In genomic region chr1:248873993-248874671, GRCh38 we compare ENCODE assay signal across 1 cellular context.
TF ChIP-seq lines count a peak whose summit lies in the region.

No MANE protein-coding gene starts in this region.

TF ChIP-seq in HepG2, 621 proteins besides CTCF, POLR2A, EP300 and RAD21 (continued from another document):
- TF ChIP-seq ZNF296 (CRISPR knock-in tag; conservative IDR thresholded peaks at IDR 0.05) (no peak), ZFP91 (CRISPR knock-in tag; IDR thresholded peaks at IDR 0.05; ENCODE audit: borderline replicate concordance) (no peak), HOXA5 (CRISPR knock-in tag; IDR thresholded peaks at IDR 0.05) (0 out of 2 replicates have a peak, but pooled peaks have one; percentile 19), THYN1 (CRISPR knock-in tag; IDR thresholded peaks at IDR 0.05; ENCODE audit: borderline replicate concordance, low read depth) (no peak), ZBTB4 (CRISPR knock-in tag; IDR thresholded peaks at IDR 0.05; ENCODE audit: borderline replicate concordance) (no peak; the same call in 1 of the 2 replicates), ZFP62 (CRISPR knock-in tag; IDR thresholded peaks at IDR 0.05) (peak; percentile 85; the same call in 1 of the 2 replicates), HMGXB3 (CRISPR knock-in tag; IDR thresholded peaks at IDR 0.05; ENCODE audit: borderline replicate concordance) (no peak), SPEN (CRISPR knock-in tag; IDR thresholded peaks at IDR 0.05; ENCODE audit: low read depth) (no peak), NR2F1 (CRISPR knock-in tag; IDR thresholded peaks at IDR 0.05) (no peak), TP53 (CRISPR knock-in tag; conservative IDR thresholded peaks at IDR 0.05) (no peak), ZNF33B (CRISPR knock-in tag; IDR thresholded peaks at IDR 0.05) (no peak), ZXDC (CRISPR knock-in tag; IDR thresholded peaks at IDR 0.05) (no peak), KDM6A (CRISPR knock-in tag; IDR thresholded peaks at IDR 0.05; ENCODE audit: low read depth) (no peak), ZBTB34 (CRISPR knock-in tag; IDR thresholded peaks at IDR 0.05) (0 out of 2 replicates have a peak, but pooled peaks have one; percentile 7), ZNF850 (CRISPR knock-in tag; conservative IDR thresholded peaks at IDR 0.05) (no peak), PTBP1 (IDR thresholded peaks at IDR 0.05; ENCODE audit: low read depth, low read length, poor library complexity, severe bottlenecking) (no peak), ZNF468 (CRISPR knock-in tag; IDR thresholded peaks at IDR 0.05) (no peak), ATF4 (CRISPR knock-in tag; IDR thresholded peaks at IDR 0.05) (peak in 1 of 2 experiments; percentile 25; a peak in 2 of 4 replicates), SRSF1 (optimal IDR thresholded peaks at IDR 0.05; ENCODE audit: low read depth, low read length) (no peak), HNRNPH1 (optimal IDR thresholded peaks at IDR 0.05; ENCODE audit: low read depth, low read length) (no peak), PHF8 (CRISPR knock-in tag; IDR thresholded peaks at IDR 0.05) (no peak), HNRNPUL1 (IDR thresholded peaks at IDR 0.05; ENCODE audit: low read depth, low read length) (no peak), CEBPG (CRISPR knock-in tag; IDR thresholded peaks at IDR 0.05) (peak; percentile 52; the same call in 1 of the 2 replicates), CREB1 (IDR thresholded peaks at IDR 0.05) (peak; percentile 95), CREB1 (CRISPR knock-in tag; IDR thresholded peaks at IDR 0.05) (peak; percentile 95), ARHGAP35 (CRISPR knock-in tag; IDR thresholded peaks at IDR 0.05; ENCODE audit: borderline replicate concordance) (no peak), ZNF484 (CRISPR knock-in tag; IDR thresholded peaks at IDR 0.05; ENCODE audit: borderline replicate concordance, low read depth) (no peak), MAFG (CRISPR knock-in tag; IDR thresholded peaks at IDR 0.05) (no peak)
- TF ChIP-seq, protein P1, sequence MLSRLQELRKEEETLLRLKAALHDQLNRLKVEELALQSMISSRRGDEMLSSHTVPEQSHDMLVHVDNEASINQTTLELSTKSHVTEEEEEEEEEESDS (CRISPR knock-in tag; IDR thresholded peaks at IDR 0.05; ENCODE audit: borderline replicate concordance): no peak
- TF ChIP-seq, protein P2, sequence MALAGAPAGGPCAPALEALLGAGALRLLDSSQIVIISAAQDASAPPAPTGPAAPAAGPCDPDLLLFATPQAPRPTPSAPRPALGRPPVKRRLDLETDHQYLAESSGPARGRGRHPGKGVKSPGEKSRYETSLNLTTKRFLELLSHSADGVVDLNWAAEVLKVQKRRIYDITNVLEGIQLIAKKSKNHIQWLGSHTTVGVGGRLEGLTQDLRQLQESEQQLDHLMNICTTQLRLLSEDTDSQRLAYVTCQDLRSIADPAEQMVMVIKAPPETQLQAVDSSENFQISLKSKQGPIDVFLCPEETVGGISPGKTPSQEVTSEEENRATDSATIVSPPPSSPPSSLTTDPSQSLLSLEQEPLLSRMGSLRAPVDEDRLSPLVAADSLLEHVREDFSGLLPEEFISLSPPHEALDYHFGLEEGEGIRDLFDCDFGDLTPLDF (CRISPR knock-in tag; IDR thresholded peaks at IDR 0.05): peak; percentile 62; the same call in 1 of the 2 replicates
- TF ChIP-seq, protein P3, sequence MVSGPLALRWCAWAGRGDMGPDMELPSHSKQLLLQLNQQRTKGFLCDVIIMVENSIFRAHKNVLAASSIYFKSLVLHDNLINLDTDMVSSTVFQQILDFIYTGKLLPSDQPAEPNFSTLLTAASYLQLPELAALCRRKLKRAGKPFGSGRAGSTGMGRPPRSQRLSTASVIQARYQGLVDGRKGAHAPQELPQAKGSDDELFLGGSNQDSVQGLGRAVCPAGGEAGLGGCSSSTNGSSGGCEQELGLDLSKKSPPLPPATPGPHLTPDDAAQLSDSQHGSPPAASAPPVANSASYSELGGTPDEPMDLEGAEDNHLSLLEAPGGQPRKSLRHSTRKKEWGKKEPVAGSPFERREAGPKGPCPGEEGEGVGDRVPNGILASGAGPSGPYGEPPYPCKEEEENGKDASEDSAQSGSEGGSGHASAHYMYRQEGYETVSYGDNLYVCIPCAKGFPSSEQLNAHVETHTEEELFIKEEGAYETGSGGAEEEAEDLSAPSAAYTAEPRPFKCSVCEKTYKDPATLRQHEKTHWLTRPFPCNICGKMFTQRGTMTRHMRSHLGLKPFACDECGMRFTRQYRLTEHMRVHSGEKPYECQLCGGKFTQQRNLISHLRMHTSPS (CRISPR knock-in tag; IDR thresholded peaks at IDR 0.05; ENCODE audit: low read depth): no peak; the same call in 1 of the 2 replicates
